Comparison of ENCODE assay signal across 1 cellular context in genomic region chr11:62260261-62260953, GRCh38.
TF ChIP-seq lines count a peak whose summit lies in the region.

No MANE protein-coding gene starts in this region.

TF ChIP-seq in WTC11, 78 proteins besides CTCF, POLR2A, EP300 and RAD21:
- no peak for TF ChIP-seq TP53 (CRISPR knock-in tag; IDR thresholded peaks at IDR 0.05)
- TF ChIP-seq GABPB1 (CRISPR knock-in tag; IDR thresholded peaks at IDR 0.05) = peak; percentile 76
- no peak for TF ChIP-seq ZNF512 (CRISPR knock-in tag; IDR thresholded peaks at IDR 0.05; ENCODE audit: borderline replicate concordance)
TF ChIP-seq in WTC11: peak in this region for 1.
